Comparison of ENCODE assay signal across 8 cellular contexts in genomic region chr2:237966565-237967462, GRCh38. TPM values are rescaled to one million over a fixed set of nuclear protein-coding genes. Genes with fewer than 3 reads are reported as not detected.
DNase-seq lines count a peak whose midpoint lies in the region; ATAC-seq and TF ChIP-seq lines count a peak whose summit lies in the region.

A gene with protein sequence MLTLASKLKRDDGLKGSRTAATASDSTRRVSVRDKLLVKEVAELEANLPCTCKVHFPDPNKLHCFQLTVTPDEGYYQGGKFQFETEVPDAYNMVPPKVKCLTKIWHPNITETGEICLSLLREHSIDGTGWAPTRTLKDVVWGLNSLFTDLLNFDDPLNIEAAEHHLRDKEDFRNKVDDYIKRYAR (plus strand): TSS chr2:237967014. CDS start chr2:237973108, 6,094 bp downstream.

- H2AFZ ChIP-seq in ACC112 (ENCODE audit: low read length, unreplicated experiment) (peak within 1 kb of the TSS; percentile 87), mammary epithelial cell (ENCODE audit: low read depth, low read length) (peak within 1 kb of the TSS; percentile 91), smooth muscle cell (ENCODE audit: low read depth) (peak within 1 kb of the TSS; percentile 99)

- H3K4me1 ChIP-seq in ACC112 (ENCODE audit: control insufficient read depth, insufficient read depth, low read length, unreplicated experiment) (peaks cover 13% of the 10 kb centered on the region), mammary epithelial cell (ENCODE audit: insufficient read depth, low read length) (peaks cover 14% of the 10 kb centered on the region), smooth muscle cell (ENCODE audit: low read depth) (peaks cover 13% of the 10 kb centered on the region)

- CTCF ChIA-PET in mammary epithelial cell (lab: Charles Lee; ENCODE audit: low non-redundant PET) = no interaction called here

- H3K9ac ChIP-seq in mammary epithelial cell (ENCODE audit: insufficient read depth, low read length) (peak within 1 kb of the TSS; percentile 60), smooth muscle cell (ENCODE audit: low read depth) (peak within 1 kb of the TSS; percentile 81)

- no TSS peak for BruUV-seq in mammary epithelial cell (replicated peaks; lab: Mats Ljungman, UMichigan)

- H3K27ac ChIP-seq in ACC112 (ENCODE audit: low read depth, low read length) (no peak within 1 kb of the TSS), WERI-Rb-1 (no peak within 1 kb of the TSS), mammary epithelial cell (ENCODE audit: insufficient read depth, low read depth, low read length) (no peak within 1 kb of the TSS), smooth muscle cell (ENCODE audit: low read depth) (no peak within 1 kb of the TSS)

- H4K20me1 ChIP-seq in mammary epithelial cell (ENCODE audit: insufficient read depth, low read length) = no peaks in the 10 kb centered on the region
- H4K20me1 ChIP-seq in smooth muscle cell (ENCODE audit: low read depth) = peaks cover 44% of the 10 kb centered on the region

- 0 out of 2 replicates have a peak, but pooled peaks cover 6% of the 10 kb centered on the region for H3K36me3 ChIP-seq in ACC112 (ENCODE audit: insufficient read depth, low read length)
- H3K36me3 ChIP-seq in WERI-Rb-1 = peaks cover 3% of the 10 kb centered on the region; the same call in 1 of the 2 replicates
- no peaks in the 10 kb centered on the region for H3K36me3 ChIP-seq in mammary epithelial cell (ENCODE audit: insufficient read depth, low read length)
- no peaks in the 10 kb centered on the region for H3K36me3 ChIP-seq in smooth muscle cell (ENCODE audit: low read depth)

- peaks cover 45% of the 10 kb centered on the region for H3K79me2 ChIP-seq in ACC112 (ENCODE audit: control insufficient read depth, insufficient read depth, low read length, unreplicated experiment)
- peaks cover 49% of the 10 kb centered on the region for H3K79me2 ChIP-seq in mammary epithelial cell (ENCODE audit: insufficient read depth, low read length)
- peaks cover 46% of the 10 kb centered on the region for H3K79me2 ChIP-seq in smooth muscle cell (ENCODE audit: low read depth)

- no peaks in the 10 kb centered on the region for H3F3A ChIP-seq in smooth muscle cell (ENCODE audit: low read depth)

- DNase-seq in NCI-H2196 (lab: John Stamatoyannopoulos, UW; ENCODE audit: unreplicated experiment) (peak; percentile 97), WERI-Rb-1 (peak; percentile 96), mammary epithelial cell (peak; percentile 94), iPS-NIHi11 (ENCODE audit: low spot score) (peak; percentile 100), smooth muscle cell (lab: John Stamatoyannopoulos, UW; ENCODE audit: unreplicated experiment) (peak; percentile 91)

- H3K9me3 ChIP-seq in WERI-Rb-1 (ENCODE audit: severe bottlenecking) (peaks cover 12% of the 10 kb centered on the region), mammary epithelial cell (replicated peaks; ENCODE audit: insufficient read depth, low read length) (peaks cover 15% of the 10 kb centered on the region), smooth muscle cell (replicated peaks; ENCODE audit: low read depth) (no peaks in the 10 kb centered on the region)

- no peaks in the 10 kb centered on the region for H3K27me3 ChIP-seq in ACC112 (ENCODE audit: insufficient read depth, low read length)
- H3K27me3 ChIP-seq in WERI-Rb-1 (ENCODE audit: insufficient read depth, low read depth, severe bottlenecking) = no peaks in the 10 kb centered on the region
- H3K27me3 ChIP-seq in mammary epithelial cell (ENCODE audit: insufficient read depth, low read length) = no peaks in the 10 kb centered on the region
- no peaks in the 10 kb centered on the region for H3K27me3 ChIP-seq in smooth muscle cell (ENCODE audit: low read depth)

- intact Hi-C loops in mammary epithelial cell (cut with micrococcal nuclease) = loop anchor here (5.0 kb wide), 2 partner anchors 65 to 200 kb away; no protein-coding TSS in a partner anchor

- in situ Hi-C loops in mammary epithelial cell (cut with MboI; ENCODE audit: low sequenced_read_pairs in 2 of 2) = no loop called here

- peak; percentile 95 for ATAC-seq in GM18868 (IDR thresholded peaks at IDR 0.05; ENCODE audit: unreplicated experiment)
- peak; percentile 94 for ATAC-seq in HG03108 (IDR thresholded peaks at IDR 0.05; ENCODE audit: unreplicated experiment)

- peak within 1 kb of the TSS; percentile 96 for H3K4me2 ChIP-seq in mammary epithelial cell (ENCODE audit: insufficient read depth, low read depth, low read length)
- H3K4me2 ChIP-seq in smooth muscle cell = peak within 1 kb of the TSS; percentile 99

- no peak for TF ChIP-seq CTCF in WERI-Rb-1 (IDR thresholded peaks at IDR 0.05; ENCODE audit: low read depth, low read length)
- TF ChIP-seq CTCF in mammary epithelial cell (conservative IDR thresholded peaks at IDR 0.05 in 1 of 2, IDR thresholded peaks at IDR 0.05 in 1 of 2; ENCODE audit: extremely low read depth in 1 of 2, insufficient read depth in 1 of 2, low read depth in 1 of 2, low read length in 2 of 2) = no peak
- no peak for TF ChIP-seq CTCF in smooth muscle cell (IDR thresholded peaks at IDR 0.05; ENCODE audit: borderline replicate concordance, insufficient read depth, poor library complexity, severe bottlenecking)

- peak within 1 kb of the TSS; percentile 97 for H3K4me3 ChIP-seq in ACC112 (ENCODE audit: low read depth, low read length)
- H3K4me3 ChIP-seq in WERI-Rb-1 (ENCODE audit: low read depth, low read length) = peak within 1 kb of the TSS; percentile 80
- peak within 1 kb of the TSS; percentile 40 to 95 (median 88) for H3K4me3 ChIP-seq in mammary epithelial cell (replicated peaks in 1 of 3; ENCODE audit: insufficient read depth in 1 of 3, low read depth in 2 of 3, low read length in 3 of 3)
- peak within 1 kb of the TSS; percentile 91 for H3K4me3 ChIP-seq in smooth muscle cell

- dilution Hi-C loops in mammary epithelial cell (cut with HindIII; ENCODE audit: low sequenced_read_pairs) = no loop called here

- under 1% methylated on average over 34 of the region's 123 CpGs for whole genome bisulfite sequencing in mammary epithelial cell (ENCODE audit: low coverage, missing lambda C conversion rate)
- WGBS in smooth muscle cell (ENCODE audit: low lambda C conversion rate) = under 1% methylated on average over 68 of the region's 123 CpGs

RNA-seq across cellular contexts. Expression of the gene that starts here (rescaled TPM):
- total RNA-seq in mammary epithelial cell = 10 to 100 TPM; 41.5 to 69.3 TPM
- 84.4 TPM for polyA plus RNA-seq in mammary epithelial cell
- 30.8 TPM for polyA minus RNA-seq in mammary epithelial cell
- 52.1 and 94.8 TPM in 2 replicates for total RNA-seq in smooth muscle cell
- 52.5 and 59.1 TPM in 2 replicates for polyA plus RNA-seq in smooth muscle cell
